Comparison of ENCODE assay signal across 26 cellular contexts in the genomic region with DNA sequence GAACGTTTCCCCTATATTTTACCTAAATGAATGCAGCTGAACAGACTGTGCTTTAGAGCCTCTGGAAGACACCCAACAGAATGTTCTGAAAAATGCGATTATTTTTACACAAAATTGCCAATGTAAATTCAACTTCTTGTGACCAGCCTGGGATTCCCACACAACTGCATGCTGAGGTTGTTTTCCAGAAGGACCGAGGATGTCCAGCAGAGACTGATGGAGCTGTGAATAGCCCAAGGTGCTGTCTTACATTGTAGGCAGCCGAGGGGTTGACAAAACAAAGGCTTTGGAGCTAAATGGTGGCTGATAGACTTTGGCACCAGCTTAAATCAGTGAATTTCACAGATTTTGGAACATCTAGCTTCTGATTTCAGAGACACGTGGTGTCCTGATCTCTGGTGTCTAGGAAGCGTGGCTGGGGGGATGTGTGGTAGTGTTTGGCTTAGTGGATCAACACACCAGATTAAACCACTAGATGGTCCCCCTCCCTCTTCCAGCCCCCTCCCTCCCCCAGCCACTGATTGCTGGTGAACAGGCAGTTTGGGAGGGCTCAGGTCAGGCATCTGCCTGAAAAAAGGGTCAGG.
"Had no signal": no experiment of that assay in that cellular context is flagged by ENCODE, and none has a peak within 500 bp of the region (broad histone marks: within the 10 kb centered on the region; RNA-seq: fewer than 3 reads in every experiment).

No MANE protein-coding gene starts in this region.

- H3K9me3 Mint-ChIP-seq: activated B cell treated with CpG ODN at 0.5 μM for 24 hours; activated CD8-positive, alpha-beta T cell treated with anti-CD3 and anti-CD28 coated beads for 36 hours; activated naive CD4-positive, alpha-beta T cell treated with anti-CD3 and anti-CD28 coated beads, Interleukin-2, amount 50 U/mL, for 72 hours; activated T-cell treated with anti-CD3 and anti-CD28 coated beads, Interleukin-2, amount 50 U/mL, for 4 hours; activated T-helper 17 cell treated with anti-CD3 and anti-CD28 coated beads, Interleukin-2, amount 50 U/mL, for 72 hours; immature natural killer cell; memory B cell; nephron; stimulated activated effector memory CD8-positive, alpha-beta T cell treated with anti-CD3 and anti-CD28 coated beads, Interleukin-12 subunit alpha, Interleukin-12 subunit beta, amount 100 ng/mL, for 72 hours; stimulated activated naive CD8-positive, alpha-beta T cell treated with anti-CD3 and anti-CD28 coated beads, Interleukin-15, Interleukin-2, amounts not matched to agents 100 ng/mL and 50 ng/mL, for 24 hours; T-helper 2 cell treated with Interferon-gamma antibody and Interleukin-4, amounts not matched to agents 5 μg/mL and 100 μg/mL, for 36 hours had no signal

- H3K36me3 Mint-ChIP-seq: activated naive CD4-positive, alpha-beta T cell treated with anti-CD3 and anti-CD28 coated beads, Interleukin-2, amount 50 U/mL, for 72 hours; immature natural killer cell; memory B cell; stimulated activated effector memory CD8-positive, alpha-beta T cell treated with anti-CD3 and anti-CD28 coated beads, Interleukin-12 subunit alpha, Interleukin-12 subunit beta, amount 100 ng/mL, for 72 hours had no signal

- H3K4me1 Mint-ChIP-seq: activated B cell treated with CpG ODN at 0.5 μM for 24 hours; activated T-helper 17 cell treated with anti-CD3 and anti-CD28 coated beads, Interleukin-2, amount 50 U/mL, for 72 hours; immature natural killer cell; memory B cell; stimulated activated effector memory CD8-positive, alpha-beta T cell treated with anti-CD3 and anti-CD28 coated beads, Interleukin-12 subunit alpha, Interleukin-12 subunit beta, amount 100 ng/mL, for 72 hours had no signal

- DNase-seq: activated B cell treated with CpG ODN at 0.5 μM for 24 hours; activated CD4-positive, alpha-beta T cell treated with anti-CD3 and anti-CD28 coated beads, Interleukin-2, amount 50 U/mL, for 1 hour; activated CD8-positive, alpha-beta T cell treated with anti-CD3 and anti-CD28 coated beads for 36 hours; activated naive CD4-positive, alpha-beta T cell; activated T-cell treated with anti-CD3 and anti-CD28 coated beads, Interleukin-2, amount 50 U/mL, for 4 hours; brain microvascular endothelial cell; dorsolateral prefrontal cortex; effector memory CD4-positive, alpha-beta T cell; erythroblast; heart left ventricle; hypothalamus; immature natural killer cell; mucosa of descending colon; sigmoid colon; small intestine; stimulated activated CD4-positive, alpha-beta T cell treated with anti-CD3 and anti-CD28 coated beads, Interleukin-4, amount 100 ng/mL, for 24 hours; T-helper 1 cell; upper lobe of left lung had no signal

- H3K27ac Mint-ChIP-seq: activated B cell treated with CpG ODN at 0.5 μM for 24 hours; activated CD8-positive, alpha-beta T cell treated with anti-CD3 and anti-CD28 coated beads for 36 hours; activated T-helper 17 cell treated with anti-CD3 and anti-CD28 coated beads, Interleukin-2, amount 50 U/mL, for 72 hours; immature natural killer cell; memory B cell; stimulated activated effector memory CD8-positive, alpha-beta T cell treated with anti-CD3 and anti-CD28 coated beads, Interleukin-12 subunit alpha, Interleukin-12 subunit beta, amount 100 ng/mL, for 72 hours; stimulated activated naive CD8-positive, alpha-beta T cell treated with anti-CD3 and anti-CD28 coated beads, Interleukin-15, Interleukin-2, amounts not matched to agents 100 ng/mL and 50 ng/mL, for 24 hours; T-helper 2 cell treated with Interferon-gamma antibody and Interleukin-4, amounts not matched to agents 5 μg/mL and 100 μg/mL, for 36 hours had no signal

- H3K4me3 Mint-ChIP-seq: activated B cell treated with CpG ODN at 0.5 μM for 24 hours; activated CD8-positive, alpha-beta T cell treated with anti-CD3 and anti-CD28 coated beads for 36 hours; activated T-cell treated with anti-CD3 and anti-CD28 coated beads, Interleukin-2, amount 50 U/mL, for 4 hours; activated T-helper 17 cell treated with anti-CD3 and anti-CD28 coated beads, Interleukin-2, amount 50 U/mL, for 72 hours; immature natural killer cell; memory B cell; nephron; stimulated activated effector memory CD8-positive, alpha-beta T cell treated with anti-CD3 and anti-CD28 coated beads, Interleukin-12 subunit alpha, Interleukin-12 subunit beta, amount 100 ng/mL, for 72 hours; stimulated activated naive CD8-positive, alpha-beta T cell treated with anti-CD3 and anti-CD28 coated beads, Interleukin-15, Interleukin-2, amounts not matched to agents 100 ng/mL and 50 ng/mL, for 24 hours; T-helper 2 cell treated with Interferon-gamma antibody and Interleukin-4, amounts not matched to agents 5 μg/mL and 100 μg/mL, for 36 hours had no signal

- ATAC-seq: activated CD8-positive, alpha-beta T cell treated with anti-CD3 and anti-CD28 coated beads for 36 hours; activated naive CD4-positive, alpha-beta T cell treated with anti-CD3 and anti-CD28 coated beads, Interleukin-2, amount 50 U/mL, for 72 hours; activated T-cell treated with anti-CD3 and anti-CD28 coated beads, Interleukin-2, amount 50 U/mL, for 4 hours; activated T-helper 17 cell treated with anti-CD3 and anti-CD28 coated beads, Interleukin-2, amount 50 U/mL, for 72 hours; gastroesophageal sphincter; heart left ventricle; mucosa of descending colon; stimulated activated effector memory CD8-positive, alpha-beta T cell treated with anti-CD3 and anti-CD28 coated beads, Interleukin-12 subunit alpha, Interleukin-12 subunit beta, amount 100 ng/mL, for 72 hours had no signal
